ENCODE assay signal across 8 cellular contexts in the genomic region with DNA sequence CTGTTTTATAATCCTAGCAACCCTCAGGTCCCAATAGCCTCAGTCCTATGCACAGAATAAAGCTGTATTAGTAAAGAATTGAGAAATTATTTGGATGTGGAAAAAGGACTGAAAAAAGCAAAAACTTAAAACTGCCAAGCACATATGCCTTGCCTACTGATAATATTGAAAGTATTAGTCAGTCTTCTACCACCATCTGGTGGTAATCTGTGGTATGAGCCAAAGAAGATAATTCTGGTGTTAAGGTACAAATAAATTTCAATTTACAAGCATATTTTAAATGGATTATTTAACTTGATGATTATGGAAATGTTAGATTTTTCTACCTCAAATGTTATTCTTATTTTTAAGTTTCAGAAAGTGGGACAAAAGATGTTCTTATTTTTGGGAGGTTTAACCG.
DNase-seq lines count a peak whose midpoint lies in the region; ATAC-seq, FAIRE-seq and TF ChIP-seq lines count a peak whose summit lies in the region.

No MANE protein-coding gene starts in this region.

- H3K4me1 Mint-ChIP-seq in activated CD8-positive, alpha-beta T cell treated with anti-CD3 and anti-CD28 coated beads for 36 hours (ENCODE audit: low read depth) = no peaks in the 10 kb centered on the region
- H3K4me1 Mint-ChIP-seq in activated CD8-positive, alpha-beta T cell treated with anti-CD3 and anti-CD28 coated beads, Interleukin-2, amount 10 ng/mL, durations not matched to agents 7 days and 5 days (ENCODE audit: low read depth) = no peaks in the 10 kb centered on the region
- no peaks in the 10 kb centered on the region for H3K4me1 Mint-ChIP-seq in brain

- H3K4me3 ChIP-seq in HepG2 (replicated peaks in 1 of 3; ENCODE audit: insufficient read depth in 1 of 3, low read depth in 2 of 3, low read length in 3 of 3) = no peak overlapping the region

- FAIRE-seq in HepG2 (lab: Jason Lieb, UNC) = peak; percentile 64

- H3K27me3 ChIP-seq in HepG2 (ENCODE audit: control insufficient read depth in 1 of 2, insufficient read depth in 2 of 2, low read length in 2 of 2) = no peaks in the 10 kb centered on the region; a peak in 1 of 5 replicates

- in situ Hi-C loops in HepG2 (cut with HindIII; ENCODE audit: extremely low pct_ligation_motif_present, low pct_unique_long_range_greater_than_20kb) = loop anchor here (10.0 to 25.0 kb wide), 3 partner anchors 234 to 1031 kb away; no protein-coding TSS in a partner anchor

- no peak for ATAC-seq in activated CD8-positive, alpha-beta T cell treated with anti-CD3 and anti-CD28 coated beads for 36 hours
- ATAC-seq in activated CD8-positive, alpha-beta T cell treated with anti-CD3 and anti-CD28 coated beads, Interleukin-2, amount 10 ng/mL, durations not matched to agents 7 days and 5 days = no peak
- ATAC-seq in HG02642 (IDR thresholded peaks at IDR 0.05; ENCODE audit: poor library complexity, unreplicated experiment) = peak; percentile 75
- ATAC-seq in HepG2 = peak; percentile 52; the same call in 1 of the 3 replicates

- H3K36me3 Mint-ChIP-seq in activated CD8-positive, alpha-beta T cell treated with anti-CD3 and anti-CD28 coated beads for 36 hours (ENCODE audit: low read depth) = no peaks in the 10 kb centered on the region
- no peaks in the 10 kb centered on the region for H3K36me3 Mint-ChIP-seq in activated CD8-positive, alpha-beta T cell treated with anti-CD3 and anti-CD28 coated beads, Interleukin-2, amount 10 ng/mL, durations not matched to agents 7 days and 5 days (ENCODE audit: low read depth)
- no peaks in the 10 kb centered on the region for H3K36me3 Mint-ChIP-seq in brain

- no peak overlapping the region for H3K27ac ChIP-seq in HepG2 (ENCODE audit: extremely low read length, insufficient read depth, low read length)

- H3K27me3 Mint-ChIP-seq in activated CD8-positive, alpha-beta T cell treated with anti-CD3 and anti-CD28 coated beads for 36 hours = no peaks in the 10 kb centered on the region
- H3K27me3 Mint-ChIP-seq in activated CD8-positive, alpha-beta T cell treated with anti-CD3 and anti-CD28 coated beads, Interleukin-2, amount 10 ng/mL, durations not matched to agents 7 days and 5 days (ENCODE audit: low read depth) = no peaks in the 10 kb centered on the region
- H3K27me3 Mint-ChIP-seq in brain = no peaks in the 10 kb centered on the region

- no peak overlapping the region for H3K4me2 ChIP-seq in HepG2 (ENCODE audit: low read depth, low read length)

- H3K4me1 ChIP-seq in HepG2 (ENCODE audit: insufficient read depth, low read length) = no peaks in the 10 kb centered on the region

- H3K79me2 ChIP-seq in HepG2 (ENCODE audit: insufficient read depth, low read length) = no peaks in the 10 kb centered on the region

- H3K9me3 ChIP-seq in HepG2 (ENCODE audit: low read length) = no peaks in the 10 kb centered on the region

- TF ChIP-seq EP300 in HepG2 (IDR thresholded peaks at IDR 0.05; ENCODE audit: low read depth in 2 of 2, low read length in 2 of 2) (no peak), HepG2 (CRISPR knock-in tag; IDR thresholded peaks at IDR 0.05; ENCODE audit: borderline replicate concordance) (no peak)

- TF ChIP-seq POLR2A in HepG2 (IDR thresholded peaks at IDR 0.05; ENCODE audit: insufficient read depth in 1 of 2, low read depth in 2 of 2, low read length in 2 of 2) = no peak

- H3K27ac Mint-ChIP-seq in activated CD8-positive, alpha-beta T cell treated with anti-CD3 and anti-CD28 coated beads for 36 hours = no peak overlapping the region
- H3K27ac Mint-ChIP-seq in activated CD8-positive, alpha-beta T cell treated with anti-CD3 and anti-CD28 coated beads, Interleukin-2, amount 10 ng/mL, durations not matched to agents 7 days and 5 days = no peak overlapping the region
- no peak overlapping the region for H3K27ac Mint-ChIP-seq in brain

- intact Hi-C loops in activated CD8-positive, alpha-beta T cell treated with anti-CD3 and anti-CD28 coated beads for 36 hours (cut with micrococcal nuclease) = no loop called here
- intact Hi-C loops in HepG2 (cut with micrococcal nuclease; ENCODE audit: unreplicated experiment) = loop anchor here (1.0 to 2.0 kb wide), 4 partner anchors 228 to 1031 kb away; no protein-coding TSS in a partner anchor

- no peaks in the 10 kb centered on the region for H3K36me3 ChIP-seq in HepG2 (replicated peaks in 1 of 2; ENCODE audit: control insufficient read depth in 1 of 2, insufficient read depth in 2 of 2, low read length in 2 of 2)

- H3K9ac ChIP-seq in HepG2 (ENCODE audit: insufficient read depth, low read depth, low read length) = no peak overlapping the region

- TF ChIP-seq CTCF in activated CD8-positive, alpha-beta T cell treated with anti-CD3 and anti-CD28 coated beads for 36 hours (IDR thresholded peaks at IDR 0.05) = peak; percentile 60
- TF ChIP-seq CTCF in brain (conservative IDR thresholded peaks at IDR 0.05) (peak; percentile 88 to 94), HepG2 (CRISPR knock-in tag; IDR thresholded peaks at IDR 0.05) (peak; percentile 66)

- TF ChIP-seq RAD21 in HepG2 (CRISPR knock-in tag; IDR thresholded peaks at IDR 0.05) = 0 out of 2 replicates have a peak, but pooled peaks have one; percentile 20

- BruUV-seq in HepG2 (replicated peaks; lab: Mats Ljungman, UMichigan) = no TSS peak

- POLR2A ChIA-PET in activated CD8-positive, alpha-beta T cell treated with anti-CD3 and anti-CD28 coated beads for 36 hours (lab: Charles Lee) = no interaction called here
- POLR2A ChIA-PET in activated CD8-positive, alpha-beta T cell treated with anti-CD3 and anti-CD28 coated beads, Interleukin-2, amount 10 ng/mL, durations not matched to agents 7 days and 5 days (lab: Charles Lee) = no interaction called here
- POLR2A ChIA-PET in HepG2 (lab: Yijun Ruan, JAX) = no interaction called here

- no peak overlapping the region for H2AFZ ChIP-seq in HepG2 (ENCODE audit: low read length)

- WGBS in HepG2 (ENCODE audit: low lambda C conversion rate) = 2% methylated on average over 1 of the region's 1 CpG

- H3K4me3 Mint-ChIP-seq in activated CD8-positive, alpha-beta T cell treated with anti-CD3 and anti-CD28 coated beads for 36 hours = no peak overlapping the region
- H3K4me3 Mint-ChIP-seq in activated CD8-positive, alpha-beta T cell treated with anti-CD3 and anti-CD28 coated beads, Interleukin-2, amount 10 ng/mL, durations not matched to agents 7 days and 5 days = no peak overlapping the region
- H3K4me3 Mint-ChIP-seq in brain = no peak overlapping the region

- H3K9me3 Mint-ChIP-seq in activated CD8-positive, alpha-beta T cell treated with anti-CD3 and anti-CD28 coated beads for 36 hours = peaks cover 1% of the 10 kb centered on the region
- H3K9me3 Mint-ChIP-seq in activated CD8-positive, alpha-beta T cell treated with anti-CD3 and anti-CD28 coated beads, Interleukin-2, amount 10 ng/mL, durations not matched to agents 7 days and 5 days (ENCODE audit: insufficient read depth) = no peaks in the 10 kb centered on the region
- H3K9me3 Mint-ChIP-seq in brain = no peaks in the 10 kb centered on the region

- no peaks in the 10 kb centered on the region for H4K20me1 ChIP-seq in HepG2 (ENCODE audit: insufficient read depth, low read length)

- CTCF ChIA-PET in activated CD8-positive, alpha-beta T cell treated with anti-CD3 and anti-CD28 coated beads for 36 hours (lab: Charles Lee) = no interaction called here
- CTCF ChIA-PET in activated CD8-positive, alpha-beta T cell treated with anti-CD3 and anti-CD28 coated beads, Interleukin-2, amount 10 ng/mL, durations not matched to agents 7 days and 5 days (lab: Charles Lee) = no interaction called here
- CTCF ChIA-PET in HepG2 (lab: Yijun Ruan, JAX; ENCODE audit: low intra/inter-chr PET ratio, low total read pairs) = interaction anchor here (1.6 to 2.4 kb wide), 3 partner anchors 229 to 1031 kb away, joined by 5 to 14 read pairs (median 13); no protein-coding TSS in a partner anchor

- no peak for DNase-seq in activated CD8-positive, alpha-beta T cell treated with anti-CD3 and anti-CD28 coated beads for 36 hours
- no peak for DNase-seq in activated CD8-positive, alpha-beta T cell treated with anti-CD3 and anti-CD28 coated beads, Interleukin-2, amount 10 ng/mL, durations not matched to agents 7 days and 5 days
- DNase-seq in NCI-H146 treated with DMSO at 0.1 percent for 48 hours (lab: John Stamatoyannopoulos, UW; ENCODE audit: unreplicated experiment) (peak; percentile 41), HepG2 (ENCODE audit: low spot score) (peak; percentile 25)
- DNase-seq in activated T-cell treated with anti-CD3 and anti-CD28 coated beads, Interleukin-2, amount 50 U/mL, for 1 hour = no peak
- DNase-seq in activated CD4-positive, alpha-beta T cell treated with anti-CD3 and anti-CD28 coated beads for 1 hour = no peak

TF ChIP-seq in HepG2, 621 proteins besides CTCF, POLR2A, EP300 and RAD21:
- TF ChIP-seq STAG1 (CRISPR knock-in tag; IDR thresholded peaks at IDR 0.05) (peak; percentile 82), SMC3 (IDR thresholded peaks at IDR 0.05; ENCODE audit: low read length) (peak; percentile 54), KMT2B (CRISPR knock-in tag; IDR thresholded peaks at IDR 0.05) (no peak)

Comparison
In these comparisons a context has a peak if more than half of its experiments do, and no peak if none do; other contexts are left out.
1. ATAC-seq: peak in HG02642 (single experiment) and HepG2 (single experiment); none in activated CD8-positive, alpha-beta T cell treated with anti-CD3 and anti-CD28 coated beads for 36 hours (single experiment) and activated CD8-positive, alpha-beta T cell treated with anti-CD3 and anti-CD28 coated beads, Interleukin-2, amount 10 ng/mL, durations not matched to agents 7 days and 5 days (single experiment).
2. DNase-seq: peak in NCI-H146 treated with DMSO at 0.1 percent for 48 hours (single experiment) and HepG2 (single experiment); none in activated CD8-positive, alpha-beta T cell treated with anti-CD3 and anti-CD28 coated beads for 36 hours (single experiment), activated CD8-positive, alpha-beta T cell treated with anti-CD3 and anti-CD28 coated beads, Interleukin-2, amount 10 ng/mL, durations not matched to agents 7 days and 5 days (single experiment), activated T-cell treated with anti-CD3 and anti-CD28 coated beads, Interleukin-2, amount 50 U/mL, for 1 hour (single experiment) and activated CD4-positive, alpha-beta T cell treated with anti-CD3 and anti-CD28 coated beads for 1 hour (single experiment).
3. Peak in every context shown above with its lines, with median percentiles within 50 percentile points of each other: CTCF ChIP-seq.